ENCODE assay signal across 1 cellular context in the genomic region with DNA sequence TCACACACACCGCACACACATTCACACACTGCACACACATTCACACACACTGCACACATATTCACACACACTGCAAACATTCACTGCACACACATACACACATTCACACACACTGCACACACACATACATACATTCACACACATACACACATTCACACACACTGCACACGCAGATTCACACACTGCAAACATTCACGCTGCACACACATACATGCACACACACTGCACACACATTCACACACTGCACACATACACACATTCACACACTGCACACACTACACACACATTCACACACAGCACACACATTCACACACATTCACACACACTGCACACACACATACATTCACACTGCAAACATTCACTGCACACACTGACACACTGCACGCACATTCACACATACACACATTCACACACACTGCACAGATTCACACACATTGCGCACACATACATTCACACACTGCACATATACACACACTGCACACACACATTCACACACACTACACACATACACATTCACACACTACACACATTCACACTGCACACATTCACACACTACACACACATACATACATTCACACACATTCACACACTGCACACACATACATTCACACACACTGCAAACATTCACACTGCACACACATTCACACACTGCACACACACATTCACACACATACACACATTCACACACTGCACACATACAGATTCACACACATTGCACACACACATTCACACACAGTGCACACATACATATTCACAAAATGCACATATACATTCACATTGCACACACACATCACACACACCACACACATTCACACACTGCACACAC.
TF ChIP-seq lines count a peak whose summit lies in the region.

No MANE protein-coding gene starts in this region.

TF ChIP-seq in HepG2, 621 proteins besides CTCF, POLR2A, EP300 and RAD21 (continued from another document and continues in another):
- TF ChIP-seq, protein P1, sequence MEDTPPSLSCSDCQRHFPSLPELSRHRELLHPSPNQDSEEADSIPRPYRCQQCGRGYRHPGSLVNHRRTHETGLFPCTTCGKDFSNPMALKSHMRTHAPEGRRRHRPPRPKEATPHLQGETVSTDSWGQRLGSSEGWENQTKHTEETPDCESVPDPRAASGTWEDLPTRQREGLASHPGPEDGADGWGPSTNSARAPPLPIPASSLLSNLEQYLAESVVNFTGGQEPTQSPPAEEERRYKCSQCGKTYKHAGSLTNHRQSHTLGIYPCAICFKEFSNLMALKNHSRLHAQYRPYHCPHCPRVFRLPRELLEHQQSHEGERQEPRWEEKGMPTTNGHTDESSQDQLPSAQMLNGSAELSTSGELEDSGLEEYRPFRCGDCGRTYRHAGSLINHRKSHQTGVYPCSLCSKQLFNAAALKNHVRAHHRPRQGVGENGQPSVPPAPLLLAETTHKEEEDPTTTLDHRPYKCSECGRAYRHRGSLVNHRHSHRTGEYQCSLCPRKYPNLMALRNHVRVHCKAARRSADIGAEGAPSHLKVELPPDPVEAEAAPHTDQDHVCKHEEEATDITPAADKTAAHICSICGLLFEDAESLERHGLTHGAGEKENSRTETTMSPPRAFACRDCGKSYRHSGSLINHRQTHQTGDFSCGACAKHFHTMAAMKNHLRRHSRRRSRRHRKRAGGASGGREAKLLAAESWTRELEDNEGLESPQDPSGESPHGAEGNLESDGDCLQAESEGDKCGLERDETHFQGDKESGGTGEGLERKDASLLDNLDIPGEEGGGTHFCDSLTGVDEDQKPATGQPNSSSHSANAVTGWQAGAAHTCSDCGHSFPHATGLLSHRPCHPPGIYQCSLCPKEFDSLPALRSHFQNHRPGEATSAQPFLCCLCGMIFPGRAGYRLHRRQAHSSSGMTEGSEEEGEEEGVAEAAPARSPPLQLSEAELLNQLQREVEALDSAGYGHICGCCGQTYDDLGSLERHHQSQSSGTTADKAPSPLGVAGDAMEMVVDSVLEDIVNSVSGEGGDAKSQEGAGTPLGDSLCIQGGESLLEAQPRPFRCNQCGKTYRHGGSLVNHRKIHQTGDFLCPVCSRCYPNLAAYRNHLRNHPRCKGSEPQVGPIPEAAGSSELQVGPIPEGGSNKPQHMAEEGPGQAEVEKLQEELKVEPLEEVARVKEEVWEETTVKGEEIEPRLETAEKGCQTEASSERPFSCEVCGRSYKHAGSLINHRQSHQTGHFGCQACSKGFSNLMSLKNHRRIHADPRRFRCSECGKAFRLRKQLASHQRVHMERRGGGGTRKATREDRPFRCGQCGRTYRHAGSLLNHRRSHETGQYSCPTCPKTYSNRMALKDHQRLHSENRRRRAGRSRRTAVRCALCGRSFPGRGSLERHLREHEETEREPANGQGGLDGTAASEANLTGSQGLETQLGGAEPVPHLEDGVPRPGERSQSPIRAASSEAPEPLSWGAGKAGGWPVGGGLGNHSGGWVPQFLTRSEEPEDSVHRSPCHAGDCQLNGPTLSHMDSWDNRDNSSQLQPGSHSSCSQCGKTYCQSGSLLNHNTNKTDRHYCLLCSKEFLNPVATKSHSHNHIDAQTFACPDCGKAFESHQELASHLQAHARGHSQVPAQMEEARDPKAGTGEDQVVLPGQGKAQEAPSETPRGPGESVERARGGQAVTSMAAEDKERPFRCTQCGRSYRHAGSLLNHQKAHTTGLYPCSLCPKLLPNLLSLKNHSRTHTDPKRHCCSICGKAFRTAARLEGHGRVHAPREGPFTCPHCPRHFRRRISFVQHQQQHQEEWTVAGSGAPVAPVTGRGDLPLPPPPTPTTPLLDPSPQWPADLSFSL (CRISPR knock-in tag; IDR thresholded peaks at IDR 0.05): peak; percentile 10; the same call in 1 of the 2 replicates
- TF ChIP-seq, protein P2, sequence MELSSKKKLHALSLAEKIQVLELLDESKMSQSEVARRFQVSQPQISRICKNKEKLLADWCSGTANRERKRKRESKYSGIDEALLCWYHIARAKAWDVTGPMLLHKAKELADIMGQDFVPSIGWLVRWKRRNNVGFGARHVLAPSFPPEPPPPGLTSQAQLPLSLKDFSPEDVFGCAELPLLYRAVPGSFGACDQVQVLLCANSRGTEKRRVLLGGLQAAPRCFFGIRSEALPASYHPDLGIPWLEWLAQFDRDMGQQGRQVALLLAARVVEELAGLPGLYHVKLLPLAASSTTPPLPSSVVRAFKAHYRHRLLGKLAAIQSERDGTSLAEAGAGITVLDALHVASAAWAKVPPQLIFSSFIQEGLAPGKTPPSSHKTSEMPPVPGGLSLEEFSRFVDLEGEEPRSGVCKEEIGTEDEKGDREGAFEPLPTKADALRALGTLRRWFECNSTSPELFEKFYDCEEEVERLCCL (CRISPR knock-in tag; IDR thresholded peaks at IDR 0.05; ENCODE audit: borderline replicate concordance): no peak
- no peak for TF ChIP-seq HOXA7 (CRISPR knock-in tag; IDR thresholded peaks at IDR 0.05)
- TF ChIP-seq SIN3B (IDR thresholded peaks at IDR 0.05; ENCODE audit: low read length): no peak
- TF ChIP-seq, protein P3, sequence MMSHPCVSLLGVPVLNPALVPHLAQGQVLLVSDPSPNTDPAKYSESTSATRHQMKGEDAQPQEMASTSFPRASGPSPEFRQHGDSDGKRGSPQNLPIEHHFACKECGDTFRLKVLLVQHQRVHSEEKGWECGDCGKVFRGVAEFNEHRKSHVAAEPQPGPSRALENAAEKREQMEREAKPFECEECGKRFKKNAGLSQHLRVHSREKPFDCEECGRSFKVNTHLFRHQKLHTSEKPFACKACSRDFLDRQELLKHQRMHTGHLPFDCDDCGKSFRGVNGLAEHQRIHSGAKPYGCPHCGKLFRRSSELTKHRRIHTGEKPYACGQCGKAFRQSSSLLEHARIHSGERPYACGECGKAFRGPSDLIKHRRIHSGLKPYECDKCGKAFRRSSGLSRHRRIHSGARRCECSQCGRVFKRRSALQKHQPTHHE (CRISPR knock-in tag; IDR thresholded peaks at IDR 0.05; ENCODE audit: borderline replicate concordance): no peak
- TF ChIP-seq, protein P4, sequence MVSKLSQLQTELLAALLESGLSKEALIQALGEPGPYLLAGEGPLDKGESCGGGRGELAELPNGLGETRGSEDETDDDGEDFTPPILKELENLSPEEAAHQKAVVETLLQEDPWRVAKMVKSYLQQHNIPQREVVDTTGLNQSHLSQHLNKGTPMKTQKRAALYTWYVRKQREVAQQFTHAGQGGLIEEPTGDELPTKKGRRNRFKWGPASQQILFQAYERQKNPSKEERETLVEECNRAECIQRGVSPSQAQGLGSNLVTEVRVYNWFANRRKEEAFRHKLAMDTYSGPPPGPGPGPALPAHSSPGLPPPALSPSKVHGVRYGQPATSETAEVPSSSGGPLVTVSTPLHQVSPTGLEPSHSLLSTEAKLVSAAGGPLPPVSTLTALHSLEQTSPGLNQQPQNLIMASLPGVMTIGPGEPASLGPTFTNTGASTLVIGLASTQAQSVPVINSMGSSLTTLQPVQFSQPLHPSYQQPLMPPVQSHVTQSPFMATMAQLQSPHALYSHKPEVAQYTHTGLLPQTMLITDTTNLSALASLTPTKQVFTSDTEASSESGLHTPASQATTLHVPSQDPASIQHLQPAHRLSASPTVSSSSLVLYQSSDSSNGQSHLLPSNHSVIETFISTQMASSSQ (IDR thresholded peaks at IDR 0.05; ENCODE audit: low read depth): no peak
- TF ChIP-seq, protein P4 (CRISPR knock-in tag; IDR thresholded peaks at IDR 0.05; ENCODE audit: borderline replicate concordance): no peak
- TF ChIP-seq SOX6 (IDR thresholded peaks at IDR 0.05): 0 out of 2 replicates have a peak, but pooled peaks have one; percentile 56
- no peak for TF ChIP-seq SOX6 (CRISPR knock-in tag; IDR thresholded peaks at IDR 0.05)
- TF ChIP-seq, protein P5, sequence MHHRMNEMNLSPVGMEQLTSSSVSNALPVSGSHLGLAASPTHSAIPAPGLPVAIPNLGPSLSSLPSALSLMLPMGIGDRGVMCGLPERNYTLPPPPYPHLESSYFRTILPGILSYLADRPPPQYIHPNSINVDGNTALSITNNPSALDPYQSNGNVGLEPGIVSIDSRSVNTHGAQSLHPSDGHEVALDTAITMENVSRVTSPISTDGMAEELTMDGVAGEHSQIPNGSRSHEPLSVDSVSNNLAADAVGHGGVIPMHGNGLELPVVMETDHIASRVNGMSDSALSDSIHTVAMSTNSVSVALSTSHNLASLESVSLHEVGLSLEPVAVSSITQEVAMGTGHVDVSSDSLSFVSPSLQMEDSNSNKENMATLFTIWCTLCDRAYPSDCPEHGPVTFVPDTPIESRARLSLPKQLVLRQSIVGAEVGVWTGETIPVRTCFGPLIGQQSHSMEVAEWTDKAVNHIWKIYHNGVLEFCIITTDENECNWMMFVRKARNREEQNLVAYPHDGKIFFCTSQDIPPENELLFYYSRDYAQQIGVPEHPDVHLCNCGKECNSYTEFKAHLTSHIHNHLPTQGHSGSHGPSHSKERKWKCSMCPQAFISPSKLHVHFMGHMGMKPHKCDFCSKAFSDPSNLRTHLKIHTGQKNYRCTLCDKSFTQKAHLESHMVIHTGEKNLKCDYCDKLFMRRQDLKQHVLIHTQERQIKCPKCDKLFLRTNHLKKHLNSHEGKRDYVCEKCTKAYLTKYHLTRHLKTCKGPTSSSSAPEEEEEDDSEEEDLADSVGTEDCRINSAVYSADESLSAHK (CRISPR knock-in tag; IDR thresholded peaks at IDR 0.05; ENCODE audit: borderline replicate concordance): no peak
- TF ChIP-seq, protein P6, sequence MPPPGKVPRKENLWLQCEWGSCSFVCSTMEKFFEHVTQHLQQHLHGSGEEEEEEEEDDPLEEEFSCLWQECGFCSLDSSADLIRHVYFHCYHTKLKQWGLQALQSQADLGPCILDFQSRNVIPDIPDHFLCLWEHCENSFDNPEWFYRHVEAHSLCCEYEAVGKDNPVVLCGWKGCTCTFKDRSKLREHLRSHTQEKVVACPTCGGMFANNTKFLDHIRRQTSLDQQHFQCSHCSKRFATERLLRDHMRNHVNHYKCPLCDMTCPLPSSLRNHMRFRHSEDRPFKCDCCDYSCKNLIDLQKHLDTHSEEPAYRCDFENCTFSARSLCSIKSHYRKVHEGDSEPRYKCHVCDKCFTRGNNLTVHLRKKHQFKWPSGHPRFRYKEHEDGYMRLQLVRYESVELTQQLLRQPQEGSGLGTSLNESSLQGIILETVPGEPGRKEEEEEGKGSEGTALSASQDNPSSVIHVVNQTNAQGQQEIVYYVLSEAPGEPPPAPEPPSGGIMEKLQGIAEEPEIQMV (CRISPR knock-in tag; IDR thresholded peaks at IDR 0.05; ENCODE audit: low read depth): no peak
- TF ChIP-seq NFIB (CRISPR knock-in tag; IDR thresholded peaks at IDR 0.05; ENCODE audit: borderline replicate concordance): 0 out of 2 replicates have a peak, but pooled peaks have one; percentile 19
- TF ChIP-seq, protein P7, sequence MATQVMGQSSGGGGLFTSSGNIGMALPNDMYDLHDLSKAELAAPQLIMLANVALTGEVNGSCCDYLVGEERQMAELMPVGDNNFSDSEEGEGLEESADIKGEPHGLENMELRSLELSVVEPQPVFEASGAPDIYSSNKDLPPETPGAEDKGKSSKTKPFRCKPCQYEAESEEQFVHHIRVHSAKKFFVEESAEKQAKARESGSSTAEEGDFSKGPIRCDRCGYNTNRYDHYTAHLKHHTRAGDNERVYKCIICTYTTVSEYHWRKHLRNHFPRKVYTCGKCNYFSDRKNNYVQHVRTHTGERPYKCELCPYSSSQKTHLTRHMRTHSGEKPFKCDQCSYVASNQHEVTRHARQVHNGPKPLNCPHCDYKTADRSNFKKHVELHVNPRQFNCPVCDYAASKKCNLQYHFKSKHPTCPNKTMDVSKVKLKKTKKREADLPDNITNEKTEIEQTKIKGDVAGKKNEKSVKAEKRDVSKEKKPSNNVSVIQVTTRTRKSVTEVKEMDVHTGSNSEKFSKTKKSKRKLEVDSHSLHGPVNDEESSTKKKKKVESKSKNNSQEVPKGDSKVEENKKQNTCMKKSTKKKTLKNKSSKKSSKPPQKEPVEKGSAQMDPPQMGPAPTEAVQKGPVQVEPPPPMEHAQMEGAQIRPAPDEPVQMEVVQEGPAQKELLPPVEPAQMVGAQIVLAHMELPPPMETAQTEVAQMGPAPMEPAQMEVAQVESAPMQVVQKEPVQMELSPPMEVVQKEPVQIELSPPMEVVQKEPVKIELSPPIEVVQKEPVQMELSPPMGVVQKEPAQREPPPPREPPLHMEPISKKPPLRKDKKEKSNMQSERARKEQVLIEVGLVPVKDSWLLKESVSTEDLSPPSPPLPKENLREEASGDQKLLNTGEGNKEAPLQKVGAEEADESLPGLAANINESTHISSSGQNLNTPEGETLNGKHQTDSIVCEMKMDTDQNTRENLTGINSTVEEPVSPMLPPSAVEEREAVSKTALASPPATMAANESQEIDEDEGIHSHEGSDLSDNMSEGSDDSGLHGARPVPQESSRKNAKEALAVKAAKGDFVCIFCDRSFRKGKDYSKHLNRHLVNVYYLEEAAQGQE (IDR thresholded peaks at IDR 0.05; ENCODE audit: borderline replicate concordance in 1 of 2, low read depth in 1 of 2, low read length in 2 of 2): no peak
- TF ChIP-seq SETDB1 (CRISPR knock-in tag; IDR thresholded peaks at IDR 0.05; ENCODE audit: borderline replicate concordance): no peak
- TF ChIP-seq ZNF326 (CRISPR knock-in tag; IDR thresholded peaks at IDR 0.05; ENCODE audit: borderline replicate concordance): no peak
- TF ChIP-seq ZNF761 (CRISPR knock-in tag; conservative IDR thresholded peaks at IDR 0.05): no peak
- no peak for TF ChIP-seq XBP1 (CRISPR knock-in tag; IDR thresholded peaks at IDR 0.05)
- TF ChIP-seq ZNF207 (IDR thresholded peaks at IDR 0.05; ENCODE audit: borderline replicate concordance): no peak; the same call in 1 of the 2 replicates
- no peak for TF ChIP-seq NR2C2 (CRISPR knock-in tag; IDR thresholded peaks at IDR 0.05; ENCODE audit: borderline replicate concordance)
- no peak for TF ChIP-seq ZNF34 (CRISPR knock-in tag; IDR thresholded peaks at IDR 0.05; ENCODE audit: borderline replicate concordance)
- TF ChIP-seq, protein P8, sequence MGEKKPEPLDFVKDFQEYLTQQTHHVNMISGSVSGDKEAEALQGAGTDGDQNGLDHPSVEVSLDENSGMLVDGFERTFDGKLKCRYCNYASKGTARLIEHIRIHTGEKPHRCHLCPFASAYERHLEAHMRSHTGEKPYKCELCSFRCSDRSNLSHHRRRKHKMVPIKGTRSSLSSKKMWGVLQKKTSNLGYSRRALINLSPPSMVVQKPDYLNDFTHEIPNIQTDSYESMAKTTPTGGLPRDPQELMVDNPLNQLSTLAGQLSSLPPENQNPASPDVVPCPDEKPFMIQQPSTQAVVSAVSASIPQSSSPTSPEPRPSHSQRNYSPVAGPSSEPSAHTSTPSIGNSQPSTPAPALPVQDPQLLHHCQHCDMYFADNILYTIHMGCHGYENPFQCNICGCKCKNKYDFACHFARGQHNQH (CRISPR knock-in tag; IDR thresholded peaks at IDR 0.05): no peak
- 0 out of 2 replicates have a peak, but pooled peaks have one; percentile 65 for TF ChIP-seq CHCHD3 (CRISPR knock-in tag; IDR thresholded peaks at IDR 0.05)
